ENCODE assay signal across 1 cellular context in genomic region chr2:63588385-63589147, GRCh38.
TF ChIP-seq lines count a peak whose summit lies in the region.

Gene MDH1, plus strand, starts transcription at chr2:63588963. Its CDS starts 81 bp downstream, at chr2:63589044.
Gene WDPCP, minus strand, starts transcription at chr2:63588477. Its CDS starts 206 bp downstream, at chr2:63588271.

TF ChIP-seq in HEK293, 187 proteins besides CTCF, POLR2A, EP300 and RAD21 (continued from another document):
- TF ChIP-seq ZSCAN5A (tag by site-specific recombination; IDR thresholded peaks at IDR 0.05) (no peak), ZNF274 (IDR thresholded peaks at IDR 0.05; ENCODE audit: low read length) (no peak), ZNF274 (tag by site-specific recombination; IDR thresholded peaks at IDR 0.05; ENCODE audit: borderline replicate concordance) (no peak), ZNF704 (tag by site-specific recombination; IDR thresholded peaks at IDR 0.05) (no peak), GLIS1 (tag by site-specific recombination; IDR thresholded peaks at IDR 0.05) (peak; percentile 74), KLF8 (tag by site-specific recombination; IDR thresholded peaks at IDR 0.05) (peak; percentile 89), GFI1B (tag by site-specific recombination; IDR thresholded peaks at IDR 0.05) (peak; percentile 92), ZNF211 (tag by site-specific recombination; IDR thresholded peaks at IDR 0.05; ENCODE audit: low read depth) (no peak), ZNF24 (tag by site-specific recombination; IDR thresholded peaks at IDR 0.05) (no peak), ZNF623 (tag by site-specific recombination; IDR thresholded peaks at IDR 0.05) (no peak), ZNF777 (tag by site-specific recombination; IDR thresholded peaks at IDR 0.05; ENCODE audit: borderline replicate concordance) (no peak), ZNF776 (tag by site-specific recombination; IDR thresholded peaks at IDR 0.05; ENCODE audit: borderline replicate concordance) (no peak), RBAK (tag by site-specific recombination; IDR thresholded peaks at IDR 0.05) (no peak), ATF2 (tag by site-specific recombination; IDR thresholded peaks at IDR 0.05; ENCODE audit: low read depth) (no peak), ZNF830 (tag by site-specific recombination; IDR thresholded peaks at IDR 0.05; ENCODE audit: low read depth) (no peak), ZNF112 (tag by site-specific recombination; IDR thresholded peaks at IDR 0.05) (no peak), ZNF76 (tag by site-specific recombination; IDR thresholded peaks at IDR 0.05; ENCODE audit: borderline replicate concordance, low read depth) (peak; percentile 99), ZFP3 (tag by site-specific recombination; IDR thresholded peaks at IDR 0.05; ENCODE audit: low read depth) (no peak), ZNF341 (tag by site-specific recombination; IDR thresholded peaks at IDR 0.05; ENCODE audit: low read depth) (peak; percentile 92), ZNF449 (tag by site-specific recombination; IDR thresholded peaks at IDR 0.05) (peak; percentile 91), ZNF654 (tag by site-specific recombination; IDR thresholded peaks at IDR 0.05; ENCODE audit: low read depth) (no peak), ZNF202 (tag by site-specific recombination; IDR thresholded peaks at IDR 0.05; ENCODE audit: borderline replicate concordance) (no peak), PRDM1 (tag by site-specific recombination; IDR thresholded peaks at IDR 0.05) (no peak), ZNF366 (tag by site-specific recombination; conservative IDR thresholded peaks at IDR 0.05) (peak; percentile 83), ZNF837 (tag by site-specific recombination; IDR thresholded peaks at IDR 0.05) (no peak), PATZ1 (tag by site-specific recombination; IDR thresholded peaks at IDR 0.05) (peak; percentile 84), ZNF2 (tag by site-specific recombination; IDR thresholded peaks at IDR 0.05) (peak; percentile 70; the same call in 1 of the 2 replicates), ZNF10 (tag by site-specific recombination; IDR thresholded peaks at IDR 0.05) (peak; percentile 92), ZNF426 (tag by site-specific recombination; IDR thresholded peaks at IDR 0.05) (no peak), YY1 (tag by site-specific recombination; IDR thresholded peaks at IDR 0.05) (peak; percentile 64; the same call in 1 of the 2 replicates), MYNN (tag by site-specific recombination; IDR thresholded peaks at IDR 0.05; ENCODE audit: borderline replicate concordance) (no peak), ZNF473 (tag by site-specific recombination; IDR thresholded peaks at IDR 0.05) (no peak), ZNF843 (tag by site-specific recombination; IDR thresholded peaks at IDR 0.05) (no peak), KLF1 (tag by site-specific recombination; IDR thresholded peaks at IDR 0.05) (no peak), ZNF580 (tag by site-specific recombination; IDR thresholded peaks at IDR 0.05) (peak; percentile 97), ZNF488 (tag by site-specific recombination; IDR thresholded peaks at IDR 0.05) (no peak), ZNF510 (tag by site-specific recombination; IDR thresholded peaks at IDR 0.05; ENCODE audit: insufficient replicate concordance) (no peak), ZNF768 (tag by site-specific recombination; IDR thresholded peaks at IDR 0.05) (no peak), ZNF521 (tag by site-specific recombination; IDR thresholded peaks at IDR 0.05) (no peak), ZNF664 (tag by site-specific recombination; IDR thresholded peaks at IDR 0.05) (peak; percentile 67; the same call in 1 of the 2 replicates), KLF17 (tag by site-specific recombination; IDR thresholded peaks at IDR 0.05) (peak; percentile 82), ZNF658 (tag by site-specific recombination; IDR thresholded peaks at IDR 0.05) (no peak), AEBP2 (tag by site-specific recombination; IDR thresholded peaks at IDR 0.05; ENCODE audit: borderline replicate concordance) (no peak), ZNF558 (tag by site-specific recombination; IDR thresholded peaks at IDR 0.05) (no peak), ZNF530 (tag by site-specific recombination; IDR thresholded peaks at IDR 0.05; ENCODE audit: low read depth) (no peak), ZFP41 (tag by site-specific recombination; IDR thresholded peaks at IDR 0.05; ENCODE audit: borderline replicate concordance) (no peak), ZNF148 (tag by site-specific recombination; IDR thresholded peaks at IDR 0.05; ENCODE audit: borderline replicate concordance) (no peak), SETDB1 (IDR thresholded peaks at IDR 0.05; ENCODE audit: insufficient read length, low read length) (no peak), ZNF184 (tag by site-specific recombination; IDR thresholded peaks at IDR 0.05) (no peak), ZNF544 (tag by site-specific recombination; IDR thresholded peaks at IDR 0.05) (no peak), ZSCAN23 (tag by site-specific recombination; IDR thresholded peaks at IDR 0.05) (no peak), ZEB2 (tag by site-specific recombination; IDR thresholded peaks at IDR 0.05) (peak; percentile 35; the same call in 1 of the 2 replicates), BCL11B (tag by site-specific recombination; IDR thresholded peaks at IDR 0.05; ENCODE audit: low read depth) (no peak), MZF1 (tag by site-specific recombination; IDR thresholded peaks at IDR 0.05; ENCODE audit: borderline replicate concordance) (no peak), ZNF239 (tag by site-specific recombination; IDR thresholded peaks at IDR 0.05) (no peak), ZNF555 (tag by site-specific recombination; conservative IDR thresholded peaks at IDR 0.05) (no peak)
